8 cellular contexts compared by ENCODE assay signal in the genomic region with DNA sequence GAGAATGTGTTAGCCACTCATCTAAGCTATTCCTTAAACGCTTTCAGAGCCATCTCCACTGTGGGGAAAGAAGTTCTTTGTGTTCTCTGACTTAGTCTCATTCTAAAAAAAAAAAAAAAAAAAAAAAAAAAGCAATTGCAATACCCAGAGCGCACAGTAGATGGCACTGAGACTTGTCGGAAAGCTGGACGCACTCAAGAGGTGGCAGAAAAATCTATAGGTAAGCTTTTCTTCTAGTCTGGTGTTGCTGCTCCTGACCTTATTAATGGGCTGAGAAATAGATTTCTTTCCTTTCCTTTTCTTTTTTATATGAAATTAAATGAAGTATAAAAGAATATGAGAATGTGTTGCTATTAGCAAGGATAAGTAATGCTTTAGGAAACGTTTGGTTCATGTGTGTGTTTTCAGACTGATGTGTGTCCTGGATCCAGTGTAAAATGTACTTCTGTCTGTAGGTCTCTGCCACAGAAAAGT. TPM values are rescaled to one million over a fixed set of nuclear protein-coding genes. Genes with fewer than 3 reads are reported as not detected.
DNase-seq lines count a peak whose midpoint lies in the region; ATAC-seq, FAIRE-seq and TF ChIP-seq lines count a peak whose summit lies in the region.

No MANE protein-coding gene starts in this region.

- H3K4me3 ChIP-seq in Panc1 (ENCODE audit: low read depth in 2 of 2, low read length in 2 of 2) = no peak overlapping the region

- in situ Hi-C loops in Panc1 (cut with HindIII; ENCODE audit: low pct_unique_long_range_greater_than_20kb, low sequenced_read_pairs) = no loop called here

- TF ChIP-seq CTCF in Panc1 (IDR thresholded peaks at IDR 0.05) = peak; percentile 69
- TF ChIP-seq CTCF in natural killer cell (IDR thresholded peaks at IDR 0.05) = peak; percentile 86

- no peaks in the 10 kb centered on the region for H3K36me3 Mint-ChIP-seq in natural killer cell

- H3K4me3 Mint-ChIP-seq in natural killer cell = no peak overlapping the region

- DNase-seq in NCI-H510A treated with DMSO at 0.1 percent for 48 hours (lab: John Stamatoyannopoulos, UW) (peak; percentile 25), NCI-H510A (lab: John Stamatoyannopoulos, UW) (no peak), Panc1 (ENCODE audit: low read depth, low spot score) (peak; percentile 36), natural killer cell (no peak), NCI-H1436 (lab: John Stamatoyannopoulos, UW) (no peak), posterior cingulate gyrus (no peak)

- FAIRE-seq in endometrium (lab: Jason Lieb, UNC) = peak; percentile 94

- peak overlapping the region; percentile 48; the same call in 1 of the 2 replicates for H3K27ac ChIP-seq in Panc1 (ENCODE audit: low read length)

- H3K4me1 Mint-ChIP-seq in natural killer cell = peaks cover 14 to 18% of the 10 kb centered on the region in 2 donors

- CTCF ChIA-PET in Panc1 (lab: Charles Lee) = interaction anchor here (0.6 to 1.6 kb wide), 6 partner anchors 66 to 292 kb away, joined by 3 to 6 read pairs (median 4); no protein-coding TSS in a partner anchor

- peak; percentile 50 for ATAC-seq in HG03354 (IDR thresholded peaks at IDR 0.05; ENCODE audit: poor library complexity, severe bottlenecking, unreplicated experiment)
- ATAC-seq in Panc1 = peak; percentile 64; the same call in 1 of the 2 replicates
- ATAC-seq in natural killer cell = peak; percentile 70 to 81 (median 77)

- H3K9me3 ChIP-seq in Panc1 (ENCODE audit: control insufficient read depth, insufficient read depth, low read depth, low read length) = no peaks in the 10 kb centered on the region

- intact Hi-C loops in Panc1 (cut with micrococcal nuclease; ENCODE audit: unreplicated experiment) (loop anchor here (2.0 kb wide), 1 partner anchor 291 kb away; no protein-coding TSS in a partner anchor), natural killer cell (cut with micrococcal nuclease) (loop anchor here (5.0 kb wide), 1 partner anchor 290 kb away; no protein-coding TSS in a partner anchor), posterior cingulate gyrus (cut with DNase I) (loop anchor here (5.0 kb wide), 1 partner anchor 725 kb away; no protein-coding TSS in a partner anchor)

- no peaks in the 10 kb centered on the region; the same call in 1 of the 2 replicates for H3K27me3 ChIP-seq in Panc1 (ENCODE audit: control insufficient read depth, insufficient read depth, low read length)

- BruUV-seq in Panc1 (replicated peaks; lab: Mats Ljungman, UMichigan) = no TSS peak

- POLR2A ChIA-PET in Panc1 (lab: Charles Lee) = interaction anchor here (0.6 kb wide), 1 partner anchor 246 kb away, joined by 4 read pairs; no protein-coding TSS in a partner anchor

- H3K4me1 ChIP-seq in Panc1 (ENCODE audit: control insufficient read depth, insufficient read depth, low read length) = no peaks in the 10 kb centered on the region

- H3K9me3 Mint-ChIP-seq in natural killer cell = no peaks in the 10 kb centered on the region

- peaks cover 53 to 61% of the 10 kb centered on the region in 2 donors for H3K27me3 Mint-ChIP-seq in natural killer cell (ENCODE audit: low read depth in 2 of 2)

- no peaks in the 10 kb centered on the region for H3K36me3 ChIP-seq in Panc1 (ENCODE audit: control insufficient read depth, insufficient read depth, low read length)

- H3K27ac Mint-ChIP-seq in natural killer cell = no peak overlapping the region

RNA-seq across cellular contexts. Expression of a gene that starts 4.7 kb away (rescaled TPM):
- 54.2 TPM for total RNA-seq in Panc1 (2021; ENCODE audit: unreplicated experiment)
- polyA plus RNA-seq in Panc1 (2012; ENCODE audit: insufficient read length) = 183 TPM
- under 1 TPM in 1 of 3 donors, not detected in 2; 0.40 TPM for total RNA-seq in natural killer cell

RNA-seq across cellular contexts. Expression of a gene that starts 34.7 kb away (rescaled TPM):
- total RNA-seq in Panc1 (2021; ENCODE audit: unreplicated experiment) = 6.3 TPM
- polyA plus RNA-seq in Panc1 (2012; ENCODE audit: insufficient read length) = 30.7 TPM
- total RNA-seq in natural killer cell = 1 to 10 TPM in 1 of 3 donors, under 1 TPM in 2; 0.23 to 1.3 (median 0.26) TPM

RNA-seq across cellular contexts. Expression of a gene that starts 36.5 kb away (rescaled TPM):
- total RNA-seq in Panc1 (2021; ENCODE audit: unreplicated experiment) (11.6 TPM), natural killer cell (under 1 TPM in 1 of 3 donors, not detected in 2; 0.18 TPM)
- 13.0 TPM for polyA plus RNA-seq in Panc1 (2012; ENCODE audit: insufficient read length)

Comparison
In these comparisons a context has a peak if more than half of its experiments do, and no peak if none do; other contexts are left out.
1. DNase-seq: peak in NCI-H510A treated with DMSO at 0.1 percent for 48 hours (single experiment) and Panc1 (single experiment); none in NCI-H510A (single experiment), natural killer cell (single experiment), NCI-H1436 (single experiment) and posterior cingulate gyrus (0 of 10).
2. RNA of a gene that starts 4.7 kb away (total RNA-seq): 54.2 TPM in Panc1 (single experiment); 0.40 TPM in natural killer cell; every median in the first group is over 10 times any median in the second.
3. RNA of a gene that starts 36.5 kb away (total RNA-seq): 11.6 TPM in Panc1 (single experiment); 0.18 TPM in natural killer cell; every median in the first group is over 10 times any median in the second.
4. Peak in every context shown above with its lines, with median percentiles within 50 percentile points of each other: ATAC-seq.